1 cellular context compared by ENCODE assay signal in genomic region chr21:35325953-35326352, GRCh38.
TF ChIP-seq lines count a peak whose summit lies in the region.

No MANE protein-coding gene starts in this region.

TF ChIP-seq in K562, 482 proteins besides CTCF, POLR2A, EP300 and RAD21 (continued from another document):
- TF ChIP-seq FOXK2 (conservative IDR thresholded peaks at IDR 0.05 in 1 of 2, IDR thresholded peaks at IDR 0.05 in 1 of 2; ENCODE audit: low read depth in 2 of 2) (no peak), NFIC (IDR thresholded peaks at IDR 0.05) (peak; percentile 34; the same call in 1 of the 2 replicates), ZNF395 (CRISPR knock-in tag; IDR thresholded peaks at IDR 0.05) (no peak), THAP7 (CRISPR knock-in tag; IDR thresholded peaks at IDR 0.05) (no peak), KAT7 (CRISPR knock-in tag; IDR thresholded peaks at IDR 0.05; ENCODE audit: borderline replicate concordance) (no peak), KDM1A (IDR thresholded peaks at IDR 0.05) (peak in 1 of 2 experiments; percentile 12; a peak in 1 of 4 replicates), TRIM24 (IDR thresholded peaks at IDR 0.05) (0 out of 4 replicates have a peak, but pooled peaks of 1 of the 2 experiments have one; percentile 32), MCM3 (IDR thresholded peaks at IDR 0.05) (no peak)
TF ChIP-seq in K562: peak in this region for 24.
